ENCODE assay signal across 1 cellular context in the genomic region with DNA sequence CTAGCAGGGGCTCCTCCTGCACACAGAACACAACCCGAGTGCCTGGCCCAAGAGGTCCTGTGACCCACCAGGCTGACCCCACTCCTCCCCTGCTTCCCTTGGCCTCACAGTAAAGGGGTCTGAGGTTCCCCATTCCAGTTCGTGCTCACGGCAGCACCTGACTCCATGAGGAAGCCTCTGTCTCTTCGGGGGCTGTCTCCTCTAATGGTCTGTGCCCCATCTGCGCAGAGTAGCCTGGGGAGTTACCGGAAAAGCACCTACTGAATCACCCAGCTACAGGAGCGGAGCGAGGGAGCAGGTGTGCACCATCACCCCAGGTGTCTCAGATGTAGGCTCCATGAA.
TF ChIP-seq lines count a peak whose summit lies in the region.

No MANE protein-coding gene starts in this region.

TF ChIP-seq in HepG2, 621 proteins besides CTCF, POLR2A, EP300 and RAD21 (continued from another document and continues in another):
- TF ChIP-seq, protein P1, sequence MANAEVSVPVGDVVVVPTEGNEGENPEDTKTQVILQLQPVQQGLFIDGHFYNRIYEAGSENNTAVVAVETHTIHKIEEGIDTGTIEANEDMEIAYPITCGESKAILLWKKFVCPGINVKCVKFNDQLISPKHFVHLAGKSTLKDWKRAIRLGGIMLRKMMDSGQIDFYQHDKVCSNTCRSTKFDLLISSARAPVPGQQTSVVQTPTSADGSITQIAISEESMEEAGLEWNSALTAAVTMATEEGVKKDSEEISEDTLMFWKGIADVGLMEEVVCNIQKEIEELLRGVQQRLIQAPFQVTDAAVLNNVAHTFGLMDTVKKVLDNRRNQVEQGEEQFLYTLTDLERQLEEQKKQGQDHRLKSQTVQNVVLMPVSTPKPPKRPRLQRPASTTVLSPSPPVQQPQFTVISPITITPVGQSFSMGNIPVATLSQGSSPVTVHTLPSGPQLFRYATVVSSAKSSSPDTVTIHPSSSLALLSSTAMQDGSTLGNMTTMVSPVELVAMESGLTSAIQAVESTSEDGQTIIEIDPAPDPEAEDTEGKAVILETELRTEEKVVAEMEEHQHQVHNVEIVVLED (CRISPR knock-in tag; IDR thresholded peaks at IDR 0.05; ENCODE audit: borderline replicate concordance), result no peak
- TF ChIP-seq THAP11 (CRISPR knock-in tag; IDR thresholded peaks at IDR 0.05), result no peak
- no peak for TF ChIP-seq MIER3 (CRISPR knock-in tag; IDR thresholded peaks at IDR 0.05; ENCODE audit: borderline replicate concordance)
- TF ChIP-seq ZNF547 (CRISPR knock-in tag; IDR thresholded peaks at IDR 0.05), result no peak
- no peak for TF ChIP-seq BORCS8-MEF2B (CRISPR knock-in tag; IDR thresholded peaks at IDR 0.05)
- no peak for TF ChIP-seq NCOR1 (IDR thresholded peaks at IDR 0.05; ENCODE audit: borderline replicate concordance, low read length)
- no peak for TF ChIP-seq HNRNPL (IDR thresholded peaks at IDR 0.05; ENCODE audit: low read depth, low read length)
- 0 out of 2 replicates have a peak, but pooled peaks have one; percentile 40 for TF ChIP-seq ZNF160 (CRISPR knock-in tag; IDR thresholded peaks at IDR 0.05)
- TF ChIP-seq AGO1 (IDR thresholded peaks at IDR 0.05; ENCODE audit: low read depth, low read length, poor library complexity, severe bottlenecking), result no peak
- TF ChIP-seq IKZF1 (IDR thresholded peaks at IDR 0.05), result no peak
- TF ChIP-seq REL (CRISPR knock-in tag; conservative IDR thresholded peaks at IDR 0.05), result no peak
- TF ChIP-seq, protein P2, sequence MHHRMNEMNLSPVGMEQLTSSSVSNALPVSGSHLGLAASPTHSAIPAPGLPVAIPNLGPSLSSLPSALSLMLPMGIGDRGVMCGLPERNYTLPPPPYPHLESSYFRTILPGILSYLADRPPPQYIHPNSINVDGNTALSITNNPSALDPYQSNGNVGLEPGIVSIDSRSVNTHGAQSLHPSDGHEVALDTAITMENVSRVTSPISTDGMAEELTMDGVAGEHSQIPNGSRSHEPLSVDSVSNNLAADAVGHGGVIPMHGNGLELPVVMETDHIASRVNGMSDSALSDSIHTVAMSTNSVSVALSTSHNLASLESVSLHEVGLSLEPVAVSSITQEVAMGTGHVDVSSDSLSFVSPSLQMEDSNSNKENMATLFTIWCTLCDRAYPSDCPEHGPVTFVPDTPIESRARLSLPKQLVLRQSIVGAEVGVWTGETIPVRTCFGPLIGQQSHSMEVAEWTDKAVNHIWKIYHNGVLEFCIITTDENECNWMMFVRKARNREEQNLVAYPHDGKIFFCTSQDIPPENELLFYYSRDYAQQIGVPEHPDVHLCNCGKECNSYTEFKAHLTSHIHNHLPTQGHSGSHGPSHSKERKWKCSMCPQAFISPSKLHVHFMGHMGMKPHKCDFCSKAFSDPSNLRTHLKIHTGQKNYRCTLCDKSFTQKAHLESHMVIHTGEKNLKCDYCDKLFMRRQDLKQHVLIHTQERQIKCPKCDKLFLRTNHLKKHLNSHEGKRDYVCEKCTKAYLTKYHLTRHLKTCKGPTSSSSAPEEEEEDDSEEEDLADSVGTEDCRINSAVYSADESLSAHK (CRISPR knock-in tag; IDR thresholded peaks at IDR 0.05; ENCODE audit: borderline replicate concordance), result no peak
- no peak for TF ChIP-seq SIN3A (IDR thresholded peaks at IDR 0.05; ENCODE audit: borderline replicate concordance, low read depth, low read length)
- TF ChIP-seq GATA4 (IDR thresholded peaks at IDR 0.05; ENCODE audit: borderline replicate concordance, low read depth), result no peak
- TF ChIP-seq NR2F2 (IDR thresholded peaks at IDR 0.05; ENCODE audit: borderline replicate concordance, low read depth), result no peak
- TF ChIP-seq MLLT10 (CRISPR knock-in tag; IDR thresholded peaks at IDR 0.05), result no peak
- TF ChIP-seq NFKB2 (CRISPR knock-in tag; IDR thresholded peaks at IDR 0.05; ENCODE audit: borderline replicate concordance), result no peak
- no peak for TF ChIP-seq TEAD2 (CRISPR knock-in tag; IDR thresholded peaks at IDR 0.05)
- TF ChIP-seq ZKSCAN1 (IDR thresholded peaks at IDR 0.05; ENCODE audit: low read length), result no peak
- TF ChIP-seq, protein P3, sequence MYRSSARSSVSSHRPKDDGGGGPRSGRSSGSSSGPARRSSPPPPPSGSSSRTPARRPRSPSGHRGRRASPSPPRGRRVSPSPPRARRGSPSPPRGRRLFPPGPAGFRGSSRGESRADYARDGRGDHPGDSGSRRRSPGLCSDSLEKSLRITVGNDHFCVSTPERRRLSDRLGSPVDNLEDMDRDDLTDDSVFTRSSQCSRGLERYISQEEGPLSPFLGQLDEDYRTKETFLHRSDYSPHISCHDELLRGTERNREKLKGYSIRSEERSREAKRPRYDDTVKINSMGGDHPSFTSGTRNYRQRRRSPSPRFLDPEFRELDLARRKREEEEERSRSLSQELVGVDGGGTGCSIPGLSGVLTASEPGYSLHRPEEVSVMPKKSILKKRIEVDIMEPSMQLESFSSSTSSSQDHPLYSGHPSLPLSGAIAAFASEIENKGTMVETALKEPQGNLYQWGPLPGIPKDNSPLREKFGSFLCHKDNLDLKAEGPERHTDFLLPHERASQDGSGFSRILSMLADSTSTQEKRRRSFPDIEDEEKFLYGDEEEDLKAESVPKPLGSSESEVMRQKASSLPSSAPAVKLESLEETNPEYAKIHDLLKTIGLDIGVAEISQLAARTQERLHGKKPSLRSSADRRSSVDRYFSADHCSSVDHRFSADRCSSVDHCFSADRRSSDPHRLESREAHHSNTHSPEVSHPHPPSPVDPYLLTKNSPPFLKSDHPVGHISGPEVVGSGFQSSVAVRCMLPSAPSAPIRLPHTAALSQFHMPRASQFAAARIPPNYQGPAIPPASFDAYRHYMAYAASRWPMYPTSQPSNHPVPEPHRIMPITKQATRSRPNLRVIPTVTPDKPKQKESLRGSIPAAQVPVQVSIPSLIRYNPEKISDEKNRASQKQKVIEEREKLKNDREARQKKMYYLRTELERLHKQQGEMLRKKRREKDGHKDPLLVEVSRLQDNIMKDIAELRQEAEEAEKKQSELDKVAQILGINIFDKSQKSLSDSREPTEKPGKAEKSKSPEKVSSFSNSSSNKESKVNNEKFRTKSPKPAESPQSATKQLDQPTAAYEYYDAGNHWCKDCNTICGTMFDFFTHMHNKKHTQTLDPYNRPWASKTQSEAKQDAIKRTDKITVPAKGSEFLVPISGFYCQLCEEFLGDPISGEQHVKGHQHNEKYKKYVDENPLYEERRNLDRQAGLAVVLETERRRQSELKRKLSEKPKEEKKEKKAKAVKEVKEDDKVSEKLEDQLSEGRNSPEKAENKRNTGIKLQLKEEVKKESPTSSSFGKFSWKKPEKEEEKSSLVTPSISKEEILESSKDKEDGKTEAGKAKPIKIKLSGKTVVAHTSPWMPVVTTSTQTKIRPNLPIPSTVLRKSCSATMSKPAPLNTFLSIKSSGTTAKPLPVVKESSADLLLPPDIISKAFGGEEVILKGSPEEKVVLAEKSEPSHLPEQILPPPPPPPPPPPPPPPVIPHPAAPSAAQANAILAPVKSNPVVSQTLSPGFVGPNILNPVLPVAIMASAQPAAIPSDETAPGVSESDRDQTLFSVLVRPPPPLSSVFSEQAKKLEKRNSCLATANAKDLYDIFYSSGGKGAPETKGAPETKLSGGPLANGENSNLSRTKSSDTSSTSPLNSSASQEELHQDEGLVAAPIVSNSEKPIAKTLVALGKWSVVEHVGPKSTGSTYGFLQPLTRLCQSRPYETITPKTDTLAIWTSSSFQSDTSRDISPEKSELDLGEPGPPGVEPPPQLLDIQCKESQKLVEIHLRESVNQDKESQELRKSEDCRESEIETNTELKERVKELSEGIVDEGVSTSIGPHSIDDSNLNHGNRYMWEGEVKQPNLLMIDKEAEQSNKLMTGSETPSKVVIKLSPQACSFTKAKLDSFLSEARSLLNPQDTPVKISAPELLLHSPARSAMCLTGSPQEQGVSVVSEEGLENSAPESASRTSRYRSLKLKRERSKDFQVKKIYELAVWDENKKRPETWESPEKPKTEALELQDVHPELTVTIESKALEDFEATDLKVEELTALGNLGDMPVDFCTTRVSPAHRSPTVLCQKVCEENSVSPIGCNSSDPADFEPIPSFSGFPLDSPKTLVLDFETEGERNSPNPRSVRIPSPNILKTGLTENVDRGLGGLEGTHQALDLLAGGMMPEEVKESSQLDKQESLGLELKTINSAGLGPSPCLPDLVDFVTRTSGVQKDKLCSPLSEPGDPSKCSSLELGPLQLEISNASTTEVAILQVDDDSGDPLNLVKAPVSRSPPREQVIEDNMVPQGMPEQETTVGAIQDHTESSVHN (CRISPR knock-in tag; IDR thresholded peaks at IDR 0.05), result 0 out of 2 replicates have a peak, but pooled peaks have one; percentile 41
- no peak for TF ChIP-seq HES4 (CRISPR knock-in tag; IDR thresholded peaks at IDR 0.05; ENCODE audit: borderline replicate concordance)
- TF ChIP-seq SNAI1 (CRISPR knock-in tag; IDR thresholded peaks at IDR 0.05; ENCODE audit: borderline replicate concordance), result no peak
- TF ChIP-seq, protein P4, sequence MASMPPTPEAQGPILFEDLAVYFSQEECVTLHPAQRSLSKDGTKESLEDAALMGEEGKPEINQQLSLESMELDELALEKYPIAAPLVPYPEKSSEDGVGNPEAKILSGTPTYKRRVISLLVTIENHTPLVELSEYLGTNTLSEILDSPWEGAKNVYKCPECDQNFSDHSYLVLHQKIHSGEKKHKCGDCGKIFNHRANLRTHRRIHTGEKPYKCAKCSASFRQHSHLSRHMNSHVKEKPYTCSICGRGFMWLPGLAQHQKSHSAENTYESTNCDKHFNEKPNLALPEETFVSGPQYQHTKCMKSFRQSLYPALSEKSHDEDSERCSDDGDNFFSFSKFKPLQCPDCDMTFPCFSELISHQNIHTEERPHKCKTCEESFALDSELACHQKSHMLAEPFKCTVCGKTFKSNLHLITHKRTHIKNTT (CRISPR knock-in tag; IDR thresholded peaks at IDR 0.05), result no peak
- TF ChIP-seq NFE2 (CRISPR knock-in tag; IDR thresholded peaks at IDR 0.05), result no peak
- TF ChIP-seq, protein P5, sequence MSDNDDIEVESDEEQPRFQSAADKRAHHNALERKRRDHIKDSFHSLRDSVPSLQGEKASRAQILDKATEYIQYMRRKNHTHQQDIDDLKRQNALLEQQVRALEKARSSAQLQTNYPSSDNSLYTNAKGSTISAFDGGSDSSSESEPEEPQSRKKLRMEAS (IDR thresholded peaks at IDR 0.05), result no peak
- TF ChIP-seq ZKSCAN5 (CRISPR knock-in tag; IDR thresholded peaks at IDR 0.05), result no peak
- TF ChIP-seq, protein P6, sequence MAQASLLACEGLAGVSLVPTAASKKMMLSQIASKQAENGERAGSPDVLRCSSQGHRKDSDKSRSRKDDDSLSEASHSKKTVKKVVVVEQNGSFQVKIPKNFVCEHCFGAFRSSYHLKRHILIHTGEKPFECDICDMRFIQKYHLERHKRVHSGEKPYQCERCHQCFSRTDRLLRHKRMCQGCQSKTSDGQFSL (CRISPR knock-in tag; IDR thresholded peaks at IDR 0.05), result no peak
- 0 out of 2 replicates have a peak, but pooled peaks have one; percentile 9 for TF ChIP-seq SP2 (CRISPR knock-in tag; IDR thresholded peaks at IDR 0.05)
- TF ChIP-seq, protein P7, sequence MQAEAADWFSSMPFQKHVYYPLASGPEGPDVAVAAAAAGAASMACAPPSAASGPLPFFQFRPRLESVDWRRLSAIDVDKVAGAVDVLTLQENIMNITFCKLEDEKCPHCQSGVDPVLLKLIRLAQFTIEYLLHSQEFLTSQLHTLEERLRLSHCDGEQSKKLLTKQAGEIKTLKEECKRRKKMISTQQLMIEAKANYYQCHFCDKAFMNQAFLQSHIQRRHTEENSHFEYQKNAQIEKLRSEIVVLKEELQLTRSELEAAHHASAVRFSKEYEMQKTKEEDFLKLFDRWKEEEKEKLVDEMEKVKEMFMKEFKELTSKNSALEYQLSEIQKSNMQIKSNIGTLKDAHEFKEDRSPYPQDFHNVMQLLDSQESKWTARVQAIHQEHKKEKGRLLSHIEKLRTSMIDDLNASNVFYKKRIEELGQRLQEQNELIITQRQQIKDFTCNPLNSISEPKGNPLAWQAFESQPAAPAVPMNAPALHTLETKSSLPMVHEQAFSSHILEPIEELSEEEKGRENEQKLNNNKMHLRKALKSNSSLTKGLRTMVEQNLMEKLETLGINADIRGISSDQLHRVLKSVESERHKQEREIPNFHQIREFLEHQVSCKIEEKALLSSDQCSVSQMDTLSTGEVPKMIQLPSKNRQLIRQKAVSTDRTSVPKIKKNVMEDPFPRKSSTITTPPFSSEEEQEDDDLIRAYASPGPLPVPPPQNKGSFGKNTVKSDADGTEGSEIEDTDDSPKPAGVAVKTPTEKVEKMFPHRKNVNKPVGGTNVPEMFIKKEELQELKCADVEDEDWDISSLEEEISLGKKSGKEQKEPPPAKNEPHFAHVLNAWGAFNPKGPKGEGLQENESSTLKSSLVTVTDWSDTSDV (CRISPR knock-in tag; IDR thresholded peaks at IDR 0.05), result no peak
- TF ChIP-seq CBFB (CRISPR knock-in tag; IDR thresholded peaks at IDR 0.05), result no peak
- no peak for TF ChIP-seq PHF20 (CRISPR knock-in tag; IDR thresholded peaks at IDR 0.05)
- TF ChIP-seq MIXL1 (CRISPR knock-in tag; IDR thresholded peaks at IDR 0.05), result no peak
- TF ChIP-seq, protein P8, sequence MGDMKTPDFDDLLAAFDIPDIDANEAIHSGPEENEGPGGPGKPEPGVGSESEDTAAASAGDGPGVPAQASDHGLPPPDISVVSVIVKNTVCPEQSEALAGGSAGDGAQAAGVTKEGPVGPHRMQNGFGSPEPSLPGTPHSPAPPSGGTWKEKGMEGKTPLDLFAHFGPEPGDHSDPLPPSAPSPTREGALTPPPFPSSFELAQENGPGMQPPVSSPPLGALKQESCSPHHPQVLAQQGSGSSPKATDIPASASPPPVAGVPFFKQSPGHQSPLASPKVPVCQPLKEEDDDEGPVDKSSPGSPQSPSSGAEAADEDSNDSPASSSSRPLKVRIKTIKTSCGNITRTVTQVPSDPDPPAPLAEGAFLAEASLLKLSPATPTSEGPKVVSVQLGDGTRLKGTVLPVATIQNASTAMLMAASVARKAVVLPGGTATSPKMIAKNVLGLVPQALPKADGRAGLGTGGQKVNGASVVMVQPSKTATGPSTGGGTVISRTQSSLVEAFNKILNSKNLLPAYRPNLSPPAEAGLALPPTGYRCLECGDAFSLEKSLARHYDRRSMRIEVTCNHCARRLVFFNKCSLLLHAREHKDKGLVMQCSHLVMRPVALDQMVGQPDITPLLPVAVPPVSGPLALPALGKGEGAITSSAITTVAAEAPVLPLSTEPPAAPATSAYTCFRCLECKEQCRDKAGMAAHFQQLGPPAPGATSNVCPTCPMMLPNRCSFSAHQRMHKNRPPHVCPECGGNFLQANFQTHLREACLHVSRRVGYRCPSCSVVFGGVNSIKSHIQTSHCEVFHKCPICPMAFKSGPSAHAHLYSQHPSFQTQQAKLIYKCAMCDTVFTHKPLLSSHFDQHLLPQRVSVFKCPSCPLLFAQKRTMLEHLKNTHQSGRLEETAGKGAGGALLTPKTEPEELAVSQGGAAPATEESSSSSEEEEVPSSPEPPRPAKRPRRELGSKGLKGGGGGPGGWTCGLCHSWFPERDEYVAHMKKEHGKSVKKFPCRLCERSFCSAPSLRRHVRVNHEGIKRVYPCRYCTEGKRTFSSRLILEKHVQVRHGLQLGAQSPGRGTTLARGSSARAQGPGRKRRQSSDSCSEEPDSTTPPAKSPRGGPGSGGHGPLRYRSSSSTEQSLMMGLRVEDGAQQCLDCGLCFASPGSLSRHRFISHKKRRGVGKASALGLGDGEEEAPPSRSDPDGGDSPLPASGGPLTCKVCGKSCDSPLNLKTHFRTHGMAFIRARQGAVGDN (CRISPR knock-in tag; IDR thresholded peaks at IDR 0.05), result no peak; the same call in 1 of the 2 replicates
- no peak for TF ChIP-seq SALL1 (CRISPR knock-in tag; IDR thresholded peaks at IDR 0.05)
- no peak for TF ChIP-seq ZNF543 (CRISPR knock-in tag; IDR thresholded peaks at IDR 0.05)
- no peak for TF ChIP-seq NR2F6 (IDR thresholded peaks at IDR 0.05)
- TF ChIP-seq NR2F6 (CRISPR knock-in tag; IDR thresholded peaks at IDR 0.05), result no peak
- TF ChIP-seq, protein P9, sequence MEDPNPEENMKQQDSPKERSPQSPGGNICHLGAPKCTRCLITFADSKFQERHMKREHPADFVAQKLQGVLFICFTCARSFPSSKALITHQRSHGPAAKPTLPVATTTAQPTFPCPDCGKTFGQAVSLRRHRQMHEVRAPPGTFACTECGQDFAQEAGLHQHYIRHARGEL (CRISPR knock-in tag; IDR thresholded peaks at IDR 0.05), result 0 out of 2 replicates have a peak, but pooled peaks have one; percentile 58
- no peak for TF ChIP-seq SETDB1 (CRISPR knock-in tag; IDR thresholded peaks at IDR 0.05; ENCODE audit: borderline replicate concordance)
- 0 out of 2 replicates have a peak, but pooled peaks have one; percentile 42 for TF ChIP-seq ZNF776 (CRISPR knock-in tag; IDR thresholded peaks at IDR 0.05)
